In genomic region chr18:21109936-21110666, GRCh38 we compare ENCODE assay signal across 8 cellular contexts. TPM values are rescaled to one million over a fixed set of nuclear protein-coding genes. Genes with fewer than 3 reads are reported as not detected.
DNase-seq lines count a peak whose midpoint lies in the region; ATAC-seq and TF ChIP-seq lines count a peak whose summit lies in the region.

No MANE protein-coding gene starts in this region.

- H3K9me3 ChIP-seq in WERI-Rb-1 (ENCODE audit: severe bottlenecking) (no peaks in the 10 kb centered on the region), iPS-18c (ENCODE audit: control insufficient read depth, insufficient read depth, low read length) (no peaks in the 10 kb centered on the region), testis (no peaks in the 10 kb centered on the region)

- TF ChIP-seq CTCF in WERI-Rb-1 (IDR thresholded peaks at IDR 0.05; ENCODE audit: low read depth, low read length) (no peak), testis (IDR thresholded peaks at IDR 0.05) (no peak)

- peaks cover 3% of the 10 kb centered on the region; the same call in 1 of the 2 replicates for H3K36me3 ChIP-seq in WERI-Rb-1
- H3K36me3 ChIP-seq in testis (ENCODE audit: low read depth, missing control alignments) = no peaks in the 10 kb centered on the region

- intact Hi-C loops in testis (cut with DNase I; ENCODE audit: low total_unique reads) = no loop called here

- DNase-seq in activated CD4-positive, CD25-positive, alpha-beta regulatory T cell (lab: John Stamatoyannopoulos, UW) = no peak
- no peak for DNase-seq in WERI-Rb-1
- DNase-seq in testis = no peak
- DNase-seq in inferior parietal cortex (ENCODE audit: extremely low spot score) = no peak

- peaks cover 7% of the 10 kb centered on the region for H3K4me1 ChIP-seq in testis

- H3K27ac ChIP-seq in WERI-Rb-1 (no peak overlapping the region), testis (peak overlapping the region in 1 of 2 donors; percentile 99)

- H3K27me3 ChIP-seq in WERI-Rb-1 (ENCODE audit: insufficient read depth, low read depth, severe bottlenecking) (no peaks in the 10 kb centered on the region), testis (no peaks in the 10 kb centered on the region)

- ATAC-seq in activated CD4-positive, CD25-positive, alpha-beta regulatory T cell treated with anti-CD3 and anti-CD28 coated beads, Interleukin-2, amount 50 U/mL, for 24 hours = peak; percentile 17 to 19
- ATAC-seq in GM18511 (IDR thresholded peaks at IDR 0.05; ENCODE audit: unreplicated experiment) (no peak), HG03045 (IDR thresholded peaks at IDR 0.05; ENCODE audit: unreplicated experiment) (no peak)

- whole genome bisulfite sequencing in testis, 2 donors = 1% methylated on average over 8 of the region's 8 CpGs

- H3K4me3 ChIP-seq in WERI-Rb-1 (ENCODE audit: low read depth, low read length) (peak overlapping the region; percentile 99), iPS-18c (ENCODE audit: insufficient read depth, low read depth, low read length) (peak overlapping the region; percentile 98), testis (peak overlapping the region; percentile 95 to 100)

- TF ChIP-seq POLR2A in testis (IDR thresholded peaks at IDR 0.05) = no peak

RNA-seq across cellular contexts. Expression of gene ROCK1, which starts 1.5 kb away (rescaled TPM):
- total RNA-seq in testis = 10 to 100 TPM; 43.1 to 46.3 TPM
- 9.6 TPM for polyA plus RNA-seq in testis (ENCODE audit: insufficient read depth, low read depth, low replicate concordance)

Comparison
In these comparisons a context has a peak if more than half of its experiments do, and no peak if none do; other contexts are left out.
1. ATAC-seq: peak in activated CD4-positive, CD25-positive, alpha-beta regulatory T cell treated with anti-CD3 and anti-CD28 coated beads, Interleukin-2, amount 50 U/mL, for 24 hours (2 of 2); none in GM18511 (single experiment) and HG03045 (single experiment).
2. Peak in every context shown above with its lines, with median percentiles within 50 percentile points of each other: H3K4me3 ChIP-seq.